ENCODE assay signal across 10 cellular contexts in the genomic region with DNA sequence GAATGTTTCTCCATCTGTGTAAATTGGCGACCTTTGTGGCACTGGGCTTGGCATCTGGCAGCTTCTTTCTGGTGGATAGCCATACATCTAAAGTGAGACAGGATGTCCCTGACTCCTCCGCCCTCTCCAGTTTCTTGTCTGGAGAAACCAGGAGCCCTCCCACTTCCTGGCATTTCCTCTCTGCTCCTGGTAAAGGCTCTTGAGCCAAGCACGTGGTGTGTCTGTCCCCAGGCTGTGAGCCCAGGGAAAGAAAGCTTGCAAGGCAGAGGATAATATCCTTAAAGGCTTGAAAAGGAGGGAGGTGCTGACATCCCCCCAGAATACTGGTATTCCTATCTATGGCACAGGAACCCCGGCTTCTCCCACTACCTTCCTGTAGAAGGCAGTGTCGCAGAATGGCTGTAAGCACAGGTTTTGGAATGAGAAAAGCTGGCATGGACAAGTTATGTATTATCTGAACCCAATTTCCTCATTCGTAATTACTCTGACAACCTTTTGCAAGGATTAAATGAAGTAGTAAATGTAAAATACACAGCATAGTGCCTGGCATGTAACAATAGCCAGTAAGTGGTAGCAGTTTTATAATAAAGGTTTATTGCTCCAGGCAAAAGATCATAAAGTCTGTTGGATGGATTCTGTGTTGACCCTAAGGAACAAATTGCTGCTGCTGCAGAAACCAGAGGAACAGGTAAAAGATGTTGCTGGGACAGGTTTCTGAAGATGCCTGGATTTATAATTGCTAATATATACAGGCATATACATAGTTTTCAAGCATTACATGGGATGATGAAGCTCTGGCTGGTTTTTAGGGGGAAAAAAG. TPM values are rescaled to one million over a fixed set of nuclear protein-coding genes. Genes with fewer than 3 reads are reported as not detected.
DNase-seq lines count a peak whose midpoint lies in the region; ATAC-seq and TF ChIP-seq lines count a peak whose summit lies in the region.
"Had no signal": no experiment of that assay in that cellular context is flagged by ENCODE, and none has a peak within 500 bp of the region (broad histone marks: within the 10 kb centered on the region; RNA-seq: fewer than 3 reads in every experiment).

No MANE protein-coding gene starts in this region.

- WGBS in sigmoid colon, 2 donors, result 13 to 46% methylated on average over 6 of the region's 6 CpGs

- DNase-seq in ELR (ENCODE audit: low read depth) (peak; percentile 57), astrocyte of the hippocampus (ENCODE audit: low read depth, low spot score) (peak; percentile 3), left ventricle myocardium inferior (peak; percentile 53), sigmoid colon (no peak), NCI-H1694 treated with DMSO at 0.1 percent for 48 hours (lab: John Stamatoyannopoulos, UW) (no peak)
- DNase-seq in activated CD8-positive, alpha-beta memory T cell treated with anti-CD3 and anti-CD28 coated beads, Interleukin-2, amount 50 U/mL, for 4 hours, result no peak
- DNase-seq: naive thymus-derived CD4-positive, alpha-beta T cell; NCI-H1417 treated with DMSO at 0.1 percent for 48 hours had no signal

- intact Hi-C loops in left ventricle myocardium inferior (cut with micrococcal nuclease), result no loop called here
- intact Hi-C loops in sigmoid colon (cut with DNase I), result no loop called here

- H3K27ac ChIP-seq in left ventricle myocardium inferior (replicated peaks) (peak overlapping the region; percentile 91), sigmoid colon (peak overlapping the region; percentile 8 to 38 (median 22))

- no peak for TF ChIP-seq CTCF in left ventricle myocardium inferior (IDR thresholded peaks at IDR 0.05; ENCODE audit: borderline replicate concordance)
- TF ChIP-seq CTCF in sigmoid colon (IDR thresholded peaks at IDR 0.05), result no peak

- H3K36me3 ChIP-seq in left ventricle myocardium inferior (no peaks in the 10 kb centered on the region), sigmoid colon (no peaks in the 10 kb centered on the region)

- H3K27me3 ChIP-seq in left ventricle myocardium inferior (ENCODE audit: low read depth), result no peaks in the 10 kb centered on the region
- no peaks in the 10 kb centered on the region for H3K27me3 ChIP-seq in sigmoid colon

- H3K4me3 ChIP-seq in left ventricle myocardium inferior (peak overlapping the region; percentile 2), sigmoid colon (no peak overlapping the region)

- ATAC-seq in HG03025 (IDR thresholded peaks at IDR 0.05; ENCODE audit: low FRiP score, unreplicated experiment) (no peak), HG02678 (IDR thresholded peaks at IDR 0.05; ENCODE audit: unreplicated experiment) (no peak)
- ATAC-seq: naive thymus-derived CD4-positive, alpha-beta T cell had no signal

- H3K4me1 ChIP-seq in left ventricle myocardium inferior (peaks cover 81% of the 10 kb centered on the region), sigmoid colon (peaks cover 0 to 19% (median 9%) of the 10 kb centered on the region in 4 donors)

- TF ChIP-seq EP300 in sigmoid colon (IDR thresholded peaks at IDR 0.05), result no peak

- TF ChIP-seq POLR2A in sigmoid colon (IDR thresholded peaks at IDR 0.05), result no peak

- H3K9me3 ChIP-seq in left ventricle myocardium inferior (replicated peaks) (no peaks in the 10 kb centered on the region), sigmoid colon (no peaks in the 10 kb centered on the region)

RNA-seq across cellular contexts. Expression of a gene that starts 11.8 kb away (rescaled TPM):
- 5.6 TPM for total RNA-seq in left ventricle myocardium inferior
- 1 to 10 TPM; 5.3 to 9.4 (median 7.4) TPM for total RNA-seq in sigmoid colon
- 10 to 100 TPM; 15.6 to 96.8 (median 35.4) TPM for polyA plus RNA-seq in sigmoid colon

Comparison
In these comparisons a context has a peak if more than half of its experiments do, and no peak if none do; other contexts are left out.
1. DNase-seq: peak in ELR (single experiment), astrocyte of the hippocampus (single experiment) and left ventricle myocardium inferior (single experiment); none in sigmoid colon (single experiment), NCI-H1694 treated with DMSO at 0.1 percent for 48 hours (single experiment) and activated CD8-positive, alpha-beta memory T cell treated with anti-CD3 and anti-CD28 coated beads, Interleukin-2, amount 50 U/mL, for 4 hours (single experiment).